Comparison of ENCODE assay signal across 2 cellular contexts in the genomic region with DNA sequence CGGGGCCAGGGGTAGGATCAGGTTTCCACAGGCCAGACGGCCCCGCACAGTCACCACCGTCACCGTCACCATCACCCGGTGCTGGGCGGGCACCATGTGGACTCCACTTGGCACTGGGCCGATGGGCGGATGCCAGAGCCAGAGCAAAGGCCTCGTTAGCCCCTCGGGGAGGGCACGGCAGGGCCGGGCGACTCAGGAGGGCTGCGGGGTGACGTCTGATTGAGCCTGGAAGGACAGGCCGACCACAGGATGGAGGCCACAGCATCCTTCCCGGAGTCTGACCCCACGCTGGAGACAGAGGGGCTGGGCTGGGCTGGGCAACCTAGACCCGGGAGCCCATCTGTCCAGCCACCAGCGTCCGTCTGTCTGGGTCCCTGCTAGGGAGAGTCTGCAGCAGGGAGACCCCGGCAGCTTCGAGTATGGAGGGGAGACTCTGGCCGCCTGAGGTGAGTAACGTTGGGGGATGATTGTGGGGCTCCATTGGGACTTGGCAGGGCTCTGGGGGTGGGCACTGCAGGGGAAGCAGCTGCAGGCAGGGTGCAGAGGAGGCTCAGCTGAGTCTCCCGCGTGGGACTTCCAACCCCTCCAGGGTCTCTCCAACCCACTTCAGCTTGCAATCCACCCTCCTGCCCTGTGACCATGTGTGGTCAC.
TF ChIP-seq lines count a peak whose summit lies in the region.

No MANE protein-coding gene starts in this region.

TF ChIP-seq in A549, 52 proteins besides CTCF, POLR2A, EP300 and RAD21 (continued from another document):
- TF ChIP-seq FOSL2 (IDR thresholded peaks at IDR 0.05) (no peak), FOSL2 (CRISPR knock-in tag; IDR thresholded peaks at IDR 0.05) (no peak)
- TF ChIP-seq, protein P1, sequence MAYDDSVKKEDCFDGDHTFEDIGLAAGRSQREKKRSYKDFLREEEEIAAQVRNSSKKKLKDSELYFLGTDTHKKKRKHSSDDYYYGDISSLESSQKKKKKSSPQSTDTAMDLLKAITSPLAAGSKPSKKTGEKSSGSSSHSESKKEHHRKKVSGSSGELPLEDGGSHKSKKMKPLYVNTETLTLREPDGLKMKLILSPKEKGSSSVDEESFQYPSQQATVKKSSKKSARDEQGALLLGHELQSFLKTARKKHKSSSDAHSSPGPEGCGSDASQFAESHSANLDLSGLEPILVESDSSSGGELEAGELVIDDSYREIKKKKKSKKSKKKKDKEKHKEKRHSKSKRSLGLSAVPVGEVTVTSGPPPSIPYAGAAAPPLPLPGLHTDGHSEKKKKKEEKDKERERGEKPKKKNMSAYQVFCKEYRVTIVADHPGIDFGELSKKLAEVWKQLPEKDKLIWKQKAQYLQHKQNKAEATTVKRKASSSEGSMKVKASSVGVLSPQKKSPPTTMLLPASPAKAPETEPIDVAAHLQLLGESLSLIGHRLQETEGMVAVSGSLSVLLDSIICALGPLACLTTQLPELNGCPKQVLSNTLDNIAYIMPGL (CRISPR knock-in tag; IDR thresholded peaks at IDR 0.05; ENCODE audit: borderline replicate concordance) = no peak

TF ChIP-seq in GM23338, 12 proteins besides CTCF, POLR2A, EP300 and RAD21 (continued from another document):
- TF ChIP-seq, protein P2, sequence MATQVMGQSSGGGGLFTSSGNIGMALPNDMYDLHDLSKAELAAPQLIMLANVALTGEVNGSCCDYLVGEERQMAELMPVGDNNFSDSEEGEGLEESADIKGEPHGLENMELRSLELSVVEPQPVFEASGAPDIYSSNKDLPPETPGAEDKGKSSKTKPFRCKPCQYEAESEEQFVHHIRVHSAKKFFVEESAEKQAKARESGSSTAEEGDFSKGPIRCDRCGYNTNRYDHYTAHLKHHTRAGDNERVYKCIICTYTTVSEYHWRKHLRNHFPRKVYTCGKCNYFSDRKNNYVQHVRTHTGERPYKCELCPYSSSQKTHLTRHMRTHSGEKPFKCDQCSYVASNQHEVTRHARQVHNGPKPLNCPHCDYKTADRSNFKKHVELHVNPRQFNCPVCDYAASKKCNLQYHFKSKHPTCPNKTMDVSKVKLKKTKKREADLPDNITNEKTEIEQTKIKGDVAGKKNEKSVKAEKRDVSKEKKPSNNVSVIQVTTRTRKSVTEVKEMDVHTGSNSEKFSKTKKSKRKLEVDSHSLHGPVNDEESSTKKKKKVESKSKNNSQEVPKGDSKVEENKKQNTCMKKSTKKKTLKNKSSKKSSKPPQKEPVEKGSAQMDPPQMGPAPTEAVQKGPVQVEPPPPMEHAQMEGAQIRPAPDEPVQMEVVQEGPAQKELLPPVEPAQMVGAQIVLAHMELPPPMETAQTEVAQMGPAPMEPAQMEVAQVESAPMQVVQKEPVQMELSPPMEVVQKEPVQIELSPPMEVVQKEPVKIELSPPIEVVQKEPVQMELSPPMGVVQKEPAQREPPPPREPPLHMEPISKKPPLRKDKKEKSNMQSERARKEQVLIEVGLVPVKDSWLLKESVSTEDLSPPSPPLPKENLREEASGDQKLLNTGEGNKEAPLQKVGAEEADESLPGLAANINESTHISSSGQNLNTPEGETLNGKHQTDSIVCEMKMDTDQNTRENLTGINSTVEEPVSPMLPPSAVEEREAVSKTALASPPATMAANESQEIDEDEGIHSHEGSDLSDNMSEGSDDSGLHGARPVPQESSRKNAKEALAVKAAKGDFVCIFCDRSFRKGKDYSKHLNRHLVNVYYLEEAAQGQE (IDR thresholded peaks at IDR 0.05; ENCODE audit: unreplicated experiment) = no peak
- TF ChIP-seq, protein P3, sequence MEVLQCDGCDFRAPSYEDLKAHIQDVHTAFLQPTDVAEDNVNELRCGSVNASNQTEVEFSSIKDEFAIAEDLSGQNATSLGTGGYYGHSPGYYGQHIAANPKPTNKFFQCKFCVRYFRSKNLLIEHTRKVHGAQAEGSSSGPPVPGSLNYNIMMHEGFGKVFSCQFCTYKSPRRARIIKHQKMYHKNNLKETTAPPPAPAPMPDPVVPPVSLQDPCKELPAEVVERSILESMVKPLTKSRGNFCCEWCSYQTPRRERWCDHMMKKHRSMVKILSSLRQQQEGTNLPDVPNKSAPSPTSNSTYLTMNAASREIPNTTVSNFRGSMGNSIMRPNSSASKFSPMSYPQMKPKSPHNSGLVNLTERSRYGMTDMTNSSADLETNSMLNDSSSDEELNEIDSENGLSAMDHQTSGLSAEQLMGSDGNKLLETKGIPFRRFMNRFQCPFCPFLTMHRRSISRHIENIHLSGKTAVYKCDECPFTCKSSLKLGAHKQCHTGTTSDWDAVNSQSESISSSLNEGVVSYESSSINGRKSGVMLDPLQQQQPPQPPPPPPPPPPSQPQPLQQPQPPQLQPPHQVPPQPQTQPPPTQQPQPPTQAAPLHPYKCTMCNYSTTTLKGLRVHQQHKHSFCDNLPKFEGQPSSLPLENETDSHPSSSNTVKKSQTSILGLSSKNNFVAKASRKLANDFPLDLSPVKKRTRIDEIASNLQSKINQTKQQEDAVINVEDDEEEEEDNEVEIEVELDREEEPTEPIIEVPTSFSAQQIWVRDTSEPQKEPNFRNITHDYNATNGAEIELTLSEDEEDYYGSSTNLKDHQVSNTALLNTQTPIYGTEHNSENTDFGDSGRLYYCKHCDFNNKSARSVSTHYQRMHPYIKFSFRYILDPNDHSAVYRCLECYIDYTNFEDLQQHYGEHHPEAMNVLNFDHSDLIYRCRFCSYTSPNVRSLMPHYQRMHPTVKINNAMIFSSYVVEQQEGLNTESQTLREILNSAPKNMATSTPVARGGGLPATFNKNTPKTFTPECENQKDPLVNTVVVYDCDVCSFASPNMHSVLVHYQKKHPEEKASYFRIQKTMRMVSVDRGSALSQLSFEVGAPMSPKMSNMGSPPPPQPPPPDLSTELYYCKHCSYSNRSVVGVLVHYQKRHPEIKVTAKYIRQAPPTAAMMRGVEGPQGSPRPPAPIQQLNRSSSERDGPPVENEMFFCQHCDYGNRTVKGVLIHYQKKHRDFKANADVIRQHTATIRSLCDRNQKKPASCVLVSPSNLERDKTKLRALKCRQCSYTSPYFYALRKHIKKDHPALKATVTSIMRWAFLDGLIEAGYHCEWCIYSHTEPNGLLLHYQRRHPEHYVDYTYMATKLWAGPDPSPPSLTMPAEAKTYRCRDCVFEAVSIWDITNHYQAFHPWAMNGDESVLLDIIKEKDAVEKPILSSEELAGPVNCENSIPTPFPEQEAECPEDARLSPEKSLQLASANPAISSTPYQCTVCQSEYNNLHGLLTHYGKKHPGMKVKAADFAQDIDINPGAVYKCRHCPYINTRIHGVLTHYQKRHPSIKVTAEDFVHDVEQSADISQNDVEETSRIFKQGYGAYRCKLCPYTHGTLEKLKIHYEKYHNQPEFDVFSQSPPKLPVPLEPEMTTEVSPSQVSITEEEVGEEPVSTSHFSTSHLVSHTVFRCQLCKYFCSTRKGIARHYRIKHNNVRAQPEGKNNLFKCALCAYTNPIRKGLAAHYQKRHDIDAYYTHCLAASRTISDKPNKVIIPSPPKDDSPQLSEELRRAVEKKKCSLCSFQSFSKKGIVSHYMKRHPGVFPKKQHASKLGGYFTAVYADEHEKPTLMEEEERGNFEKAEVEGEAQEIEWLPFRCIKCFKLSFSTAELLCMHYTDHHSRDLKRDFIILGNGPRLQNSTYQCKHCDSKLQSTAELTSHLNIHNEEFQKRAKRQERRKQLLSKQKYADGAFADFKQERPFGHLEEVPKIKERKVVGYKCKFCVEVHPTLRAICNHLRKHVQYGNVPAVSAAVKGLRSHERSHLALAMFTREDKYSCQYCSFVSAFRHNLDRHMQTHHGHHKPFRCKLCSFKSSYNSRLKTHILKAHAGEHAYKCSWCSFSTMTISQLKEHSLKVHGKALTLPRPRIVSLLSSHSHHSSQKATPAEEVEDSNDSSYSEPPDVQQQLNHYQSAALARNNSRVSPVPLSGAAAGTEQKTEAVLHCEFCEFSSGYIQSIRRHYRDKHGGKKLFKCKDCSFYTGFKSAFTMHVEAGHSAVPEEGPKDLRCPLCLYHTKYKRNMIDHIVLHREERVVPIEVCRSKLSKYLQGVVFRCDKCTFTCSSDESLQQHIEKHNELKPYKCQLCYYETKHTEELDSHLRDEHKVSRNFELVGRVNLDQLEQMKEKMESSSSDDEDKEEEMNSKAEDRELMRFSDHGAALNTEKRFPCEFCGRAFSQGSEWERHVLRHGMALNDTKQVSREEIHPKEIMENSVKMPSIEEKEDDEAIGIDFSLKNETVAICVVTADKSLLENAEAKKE (CRISPR knock-in tag; IDR thresholded peaks at IDR 0.05) = no peak
- TF ChIP-seq ZNF331 (CRISPR knock-in tag; IDR thresholded peaks at IDR 0.05; ENCODE audit: low read depth) (no peak), CREB1 (CRISPR knock-in tag; IDR thresholded peaks at IDR 0.05; ENCODE audit: low read depth) (no peak), STAT1 (IDR thresholded peaks at IDR 0.05; ENCODE audit: unreplicated experiment) (no peak), NANOG (IDR thresholded peaks at IDR 0.05; ENCODE audit: borderline replicate concordance) (no peak), ZNF114 (CRISPR knock-in tag; IDR thresholded peaks at IDR 0.05) (no peak), JUNB (IDR thresholded peaks at IDR 0.05; ENCODE audit: unreplicated experiment) (no peak)
- TF ChIP-seq, protein P4, sequence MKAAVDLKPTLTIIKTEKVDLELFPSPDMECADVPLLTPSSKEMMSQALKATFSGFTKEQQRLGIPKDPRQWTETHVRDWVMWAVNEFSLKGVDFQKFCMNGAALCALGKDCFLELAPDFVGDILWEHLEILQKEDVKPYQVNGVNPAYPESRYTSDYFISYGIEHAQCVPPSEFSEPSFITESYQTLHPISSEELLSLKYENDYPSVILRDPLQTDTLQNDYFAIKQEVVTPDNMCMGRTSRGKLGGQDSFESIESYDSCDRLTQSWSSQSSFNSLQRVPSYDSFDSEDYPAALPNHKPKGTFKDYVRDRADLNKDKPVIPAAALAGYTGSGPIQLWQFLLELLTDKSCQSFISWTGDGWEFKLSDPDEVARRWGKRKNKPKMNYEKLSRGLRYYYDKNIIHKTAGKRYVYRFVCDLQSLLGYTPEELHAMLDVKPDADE (IDR thresholded peaks at IDR 0.05) = no peak
TF ChIP-seq in GM23338: peak in this region for 0.
